8 cellular contexts compared by ENCODE assay signal in the genomic region with DNA sequence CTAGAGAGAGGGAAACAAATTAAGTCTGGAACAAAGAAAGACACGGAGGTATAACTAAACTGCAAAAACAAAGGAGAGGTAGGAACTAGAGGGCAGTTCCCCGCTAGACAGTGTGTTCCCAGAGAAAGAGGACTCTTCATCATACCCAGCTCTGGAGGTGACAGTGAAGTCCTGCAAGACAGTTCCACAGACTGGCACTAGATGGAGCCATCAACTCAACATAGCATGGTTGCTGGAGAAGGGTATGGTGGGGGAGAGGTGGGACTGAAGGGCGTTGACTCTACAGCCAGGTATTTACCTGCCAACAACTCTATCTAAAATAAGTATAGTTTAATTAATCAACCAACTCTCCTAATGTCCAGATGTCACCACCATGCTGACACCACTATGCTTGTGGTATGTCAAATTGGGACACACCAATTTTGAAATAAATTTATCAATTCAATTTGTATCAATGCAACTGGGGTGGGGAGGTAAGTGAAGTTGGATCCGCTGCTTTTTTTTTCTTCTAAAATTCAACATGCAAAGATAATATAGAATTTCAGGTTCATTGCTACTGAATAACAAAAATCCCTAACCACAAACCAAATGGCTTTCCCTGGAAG. TPM values are rescaled to one million over a fixed set of nuclear protein-coding genes. Genes with fewer than 3 reads are reported as not detected.
DNase-seq lines count a peak whose midpoint lies in the region; ATAC-seq, FAIRE-seq and TF ChIP-seq lines count a peak whose summit lies in the region.

No MANE protein-coding gene starts in this region.

- intact Hi-C loops in IMR-90 (cut with micrococcal nuclease), result no loop called here

- H2BK20ac ChIP-seq in IMR-90 (ENCODE audit: low read depth, low read length), result no peak overlapping the region

- DNase-seq in Caki2 (ENCODE audit: low read depth) (peak; percentile 58), IMR-90 (peak; percentile 20), T-helper 17 cell (peak in 1 of 3 donors; percentile 47), cardiac fibroblast (ENCODE audit: low read depth in 2 of 2) (peak; percentile 38 to 58), naive B cell (peak; percentile 63), urothelium cell line (ENCODE audit: low spot score) (peak; percentile 13), GM19238 (ENCODE audit: insufficient read length, low spot score) (no peak)

- in situ Hi-C loops in Caki2 (cut with HindIII; ENCODE audit: low pct_unique_long_range_greater_than_20kb, low sequenced_read_pairs), result loop anchor here (25.0 kb wide), 1 partner anchor 300 kb away; no protein-coding TSS in a partner anchor
- in situ Hi-C loops in IMR-90 (cut with MboI; ENCODE audit: low sequenced_read_pairs), result loop anchor here (10.0 kb wide), 1 partner anchor 312 kb away; no protein-coding TSS in a partner anchor

- no peak for FAIRE-seq in urothelium cell line (lab: Jason Lieb, UNC)

- dilution Hi-C loops in IMR-90 (cut with HindIII; ENCODE audit: low sequenced_read_pairs, unreplicated experiment), result no loop called here

- H2AK5ac ChIP-seq in IMR-90 (ENCODE audit: low read depth, low read length), result no peak overlapping the region

- no TSS peak for BruUV-seq in IMR-90 (replicated peaks; lab: Mats Ljungman, UMichigan)

- H3K9me3 Mint-ChIP-seq in naive B cell, result peaks cover 0 to 7% (median 0%) of the 10 kb centered on the region in 7 donors

- no peak overlapping the region for H4K5ac ChIP-seq in IMR-90 (ENCODE audit: low read depth, low read length)

- H3K4me3 ChIP-seq in IMR-90 (ENCODE audit: insufficient read depth, low read depth, low read length), result no peak overlapping the region
- H3K4me3 ChIP-seq in cardiac fibroblast (replicated peaks in 1 of 2; ENCODE audit: low read depth in 2 of 2, low read length in 2 of 2), result no peak overlapping the region

- H3K36me3 ChIP-seq in IMR-90 (ENCODE audit: control insufficient read depth, insufficient read depth, low read length), result no peaks in the 10 kb centered on the region

- H3K14ac ChIP-seq in IMR-90 (replicated peaks; ENCODE audit: low read depth, low read length), result no peak overlapping the region

- no peak overlapping the region for H2BK120ac ChIP-seq in IMR-90 (ENCODE audit: low read depth, low read length)

- H3K27me3 Mint-ChIP-seq in T-helper 17 cell (no peaks in the 10 kb centered on the region), naive B cell (no peaks in the 10 kb centered on the region)

- no peak overlapping the region for H3K4ac ChIP-seq in IMR-90 (ENCODE audit: low read depth, low read length)

- no peak overlapping the region for H3K23ac ChIP-seq in IMR-90 (ENCODE audit: low read depth, low read length)

- no peak overlapping the region for H3K56ac ChIP-seq in IMR-90 (ENCODE audit: extremely low read depth, insufficient read depth, low read length)

- H3K36me3 Mint-ChIP-seq in T-helper 17 cell (ENCODE audit: low read depth) (peaks cover 10% of the 10 kb centered on the region), naive B cell (peaks cover 40 to 52% of the 10 kb centered on the region in 2 donors)

- no peaks in the 10 kb centered on the region for H3K79me1 ChIP-seq in IMR-90 (ENCODE audit: low read depth in 1 of 2, low read length in 2 of 2)

- no peak for TF ChIP-seq POLR2A in IMR-90 (IDR thresholded peaks at IDR 0.05; ENCODE audit: low read depth, low read length)

- H4K20me1 ChIP-seq in IMR-90 (ENCODE audit: insufficient read depth, low read length), result no peaks in the 10 kb centered on the region

- H3K4me1 Mint-ChIP-seq in T-helper 17 cell (peaks cover 34% of the 10 kb centered on the region), naive B cell (peaks cover 72 to 95% (median 86%) of the 10 kb centered on the region in 3 donors)

- H3K4me2 ChIP-seq in IMR-90 (ENCODE audit: low read depth, low read length), result no peak overlapping the region

- H3K9me3 ChIP-seq in IMR-90 (ENCODE audit: control insufficient read depth, insufficient read depth, low read length), result no peaks in the 10 kb centered on the region
- H3K9me3 ChIP-seq in T-helper 17 cell (ENCODE audit: control insufficient read depth, low read length, poor library complexity, severe bottlenecking), result no peaks in the 10 kb centered on the region

- no peaks in the 10 kb centered on the region for H3K27me3 ChIP-seq in IMR-90 (ENCODE audit: control insufficient read depth, insufficient read depth, low read length)

- peak overlapping the region; percentile 97 for H3K27ac Mint-ChIP-seq in T-helper 17 cell
- H3K27ac Mint-ChIP-seq in naive B cell, result peak overlapping the region; percentile 81 to 98 (median 95)

- H2AK9ac ChIP-seq in IMR-90 (replicated peaks; ENCODE audit: low read depth, low read length, poor library complexity), result no peak overlapping the region

- no peak overlapping the region for H3K9ac ChIP-seq in IMR-90 (ENCODE audit: low read depth, low read length)

- H2AFZ ChIP-seq in IMR-90 (replicated peaks; ENCODE audit: low read length, poor library complexity), result no peak overlapping the region

- no peak overlapping the region for H2BK5ac ChIP-seq in IMR-90 (ENCODE audit: low read depth, low read length, poor library complexity, severe bottlenecking)

- no peak overlapping the region for H4K8ac ChIP-seq in IMR-90 (ENCODE audit: low read depth in 2 of 2, low read length in 2 of 2)

- TF ChIP-seq RAD21 in IMR-90 (IDR thresholded peaks at IDR 0.05; ENCODE audit: low read length), result peak; percentile 53

- no peak for ATAC-seq in IMR-90 (ENCODE audit: low read depth)
- ATAC-seq in T-helper 17 cell, result peak; percentile 15
- ATAC-seq in naive B cell (ENCODE audit: low read depth in 2 of 2), result peak; percentile 29 to 33
- ATAC-seq in HG02623 (IDR thresholded peaks at IDR 0.05; ENCODE audit: unreplicated experiment), result no peak

- CTCF ChIA-PET in IMR-90 (lab: Yijun Ruan, JAX), result interaction anchor here (0.6 to 1.5 kb wide), 2 partner anchors 86 to 1650 kb away, joined by 4 read pairs; no protein-coding TSS in a partner anchor

- POLR2A ChIA-PET in IMR-90 (lab: Charles Lee; ENCODE audit: unreplicated experiment), result no interaction called here

- WGBS in IMR-90 (ENCODE audit: extremely low coverage in 2 of 2, insufficient read length in 1 of 2), 2 experiments, result no CpG with 5 or more reads among the region's 4 CpGs

- no peaks in the 10 kb centered on the region for H3K9me1 ChIP-seq in IMR-90 (ENCODE audit: insufficient read depth, low read length)

- H3K4me3 Mint-ChIP-seq in T-helper 17 cell (no peak overlapping the region), naive B cell (peak overlapping the region; percentile 74 to 99 (median 88))

- no peaks in the 10 kb centered on the region for H3K4me1 ChIP-seq in IMR-90 (ENCODE audit: control insufficient read depth, insufficient read depth, low read length)

- no peak overlapping the region for H4K91ac ChIP-seq in IMR-90 (ENCODE audit: insufficient read depth, low read depth, low read length)

- H2BK15ac ChIP-seq in IMR-90 (ENCODE audit: low read depth, low read length), result no peak overlapping the region

- no peak overlapping the region for H3K27ac ChIP-seq in IMR-90 (ENCODE audit: insufficient read depth, low read length)

- TF ChIP-seq CTCF in IMR-90 (conservative IDR thresholded peaks at IDR 0.05; ENCODE audit: low read depth, low read length) (peak; percentile 36), cardiac fibroblast (IDR thresholded peaks at IDR 0.05; ENCODE audit: low read depth, low read length) (peak; percentile 88)

- H3K18ac ChIP-seq in IMR-90 (ENCODE audit: low read depth, low read length), result no peak overlapping the region

TF ChIP-seq in IMR-90, 13 proteins besides CTCF, POLR2A, EP300 and RAD21:
- TF ChIP-seq FOS (IDR thresholded peaks at IDR 0.05; ENCODE audit: low read depth, low read length) (no peak), SMC3 (IDR thresholded peaks at IDR 0.05; ENCODE audit: low read depth, low read length) (peak; percentile 41)
TF ChIP-seq in IMR-90: peak in this region for 1.

RNA-seq across cellular contexts. Expression of gene BACH2, which starts 9.7 kb away (rescaled TPM):
- total RNA-seq in Caki2 (2014; rRNA removed; shearing (Covaris generic); ENCODE audit: low replicate concordance), result 2.2 and 8.1 TPM in 2 replicates
- 1.1 and 1.3 TPM in 2 replicates for total RNA-seq in IMR-90 (2012; rRNA removed)
- 0.87 and 1.4 TPM in 2 replicates for polyA plus RNA-seq in IMR-90 (2012; rRNA removed)
- polyA plus RNA-seq in IMR-90 (2012; cell fraction: cytosol; rRNA removed), result 0.68 and 1.0 TPM in 2 replicates
- 0.66 and 1.2 TPM in 2 replicates for polyA plus RNA-seq in IMR-90 (2012; cell fraction: nucleus; rRNA removed; ENCODE audit: low replicate concordance)
- total RNA-seq in T-helper 17 cell, result 10 to 100 TPM; 53.7 to 69.9 TPM
- polyA plus RNA-seq in naive B cell (ENCODE audit: low read depth in 6 of 6), result 100 to 1,000 TPM in 1 of 6 donors, 10 to 100 TPM in 5; 31.0 to 130 (median 78.4) TPM

Comparison
In these comparisons a context has a peak if more than half of its experiments do, and no peak if none do; other contexts are left out.
1. ATAC-seq: peak in T-helper 17 cell (single experiment) and naive B cell (2 of 2); none in IMR-90 (single experiment) and HG02623 (single experiment).